22 cellular contexts compared by ENCODE assay signal in genomic region chr22:50400931-50401330, GRCh38. TPM values are rescaled to one million over a fixed set of nuclear protein-coding genes. Genes with fewer than 3 reads are reported as not detected.
DNase-seq lines count a peak whose midpoint lies in the region; ATAC-seq and TF ChIP-seq lines count a peak whose summit lies in the region.
"Had no signal": no experiment of that assay in that cellular context is flagged by ENCODE, and none has a peak within 500 bp of the region (broad histone marks: within the 10 kb centered on the region; RNA-seq: fewer than 3 reads in every experiment).

No MANE protein-coding gene starts in this region.

- TF ChIP-seq CTCF in spleen (IDR thresholded peaks at IDR 0.05 in 8 of 11, conservative IDR thresholded peaks at IDR 0.05 in 3 of 11) (no peak), colonic mucosa (IDR thresholded peaks at IDR 0.05) (no peak)

- H3K27ac ChIP-seq in spleen (peak overlapping the region in 5 of 8 donors; percentile 69 to 85 (median 82)), colonic mucosa (no peak overlapping the region)
- H3K27ac ChIP-seq: WERI-Rb-1 had no signal

- peaks cover 20 to 83% (median 42%) of the 10 kb centered on the region in 6 donors for H3K4me1 ChIP-seq in spleen
- H3K4me1 ChIP-seq in colonic mucosa, result peaks cover 6% of the 10 kb centered on the region

- H3K27ac Mint-ChIP-seq in activated T-cell treated with anti-CD3 and anti-CD28 coated beads, Interleukin-2, amount 50 U/mL, for 24 hours, result peak overlapping the region; percentile 59
- peak overlapping the region; percentile 92 for H3K27ac Mint-ChIP-seq in T-helper 17 cell
- peak overlapping the region; percentile 84 to 91 (median 88) for H3K27ac Mint-ChIP-seq in immature natural killer cell
- H3K27ac Mint-ChIP-seq: nephron progenitor cell had no signal

- H3K9me3 ChIP-seq in T-helper 17 cell (ENCODE audit: control insufficient read depth, low read length, poor library complexity, severe bottlenecking), result no peaks in the 10 kb centered on the region
- no peaks in the 10 kb centered on the region for H3K9me3 ChIP-seq in spleen
- H3K9me3 ChIP-seq in colonic mucosa, result no peaks in the 10 kb centered on the region
- H3K9me3 ChIP-seq: esophagus squamous epithelium had no signal

- intact Hi-C loops in spleen (cut with DNase I; ENCODE audit: low total_unique reads) (no loop called here), colonic mucosa (cut with DNase I) (no loop called here)

- no peak for ATAC-seq in T-helper 17 cell

- no peaks in the 10 kb centered on the region for H3K9me3 Mint-ChIP-seq in activated T-cell treated with anti-CD3 and anti-CD28 coated beads, Interleukin-2, amount 50 U/mL, for 24 hours
- H3K9me3 Mint-ChIP-seq in immature natural killer cell, result no peaks in the 10 kb centered on the region
- H3K9me3 Mint-ChIP-seq: CD4-positive, alpha-beta memory T cell; nephron progenitor cell had no signal

- DNase-seq in activated T-cell treated with anti-CD3 and anti-CD28 coated beads, Interleukin-2, amount 50 U/mL, for 24 hours, result no peak
- no peak for DNase-seq in activated T-cell treated with anti-CD3 and anti-CD28 coated beads, Interleukin-2, amount 50 U/mL, for 1 hour
- DNase-seq in T-helper 17 cell (no peak), immature natural killer cell (no peak), spleen (no peak), colonic mucosa (no peak), AG08395 (ENCODE audit: low spot score) (no peak), cerebellar cortex (ENCODE audit: low spot score) (no peak)
- DNase-seq: activated CD4-positive, alpha-beta T cell treated with anti-CD3 and anti-CD28 coated beads for 4 hours; CD4-positive, alpha-beta memory T cell; dermis blood vessel endothelial cell; esophagus squamous epithelium; foreskin melanocyte; H7; NCI-H1105; NCI-H1930; NCI-H510A treated with DMSO at 0.1 percent for 48 hours; nephron progenitor cell; SIG-M5; stimulated activated naive CD4-positive, alpha-beta T cell; T-helper 9 cell; WERI-Rb-1 had no signal

- TF ChIP-seq POLR2A in spleen (IDR thresholded peaks at IDR 0.05), result no peak

- peaks cover 63% of the 10 kb centered on the region for H3K36me3 Mint-ChIP-seq in activated T-cell treated with anti-CD3 and anti-CD28 coated beads, Interleukin-2, amount 50 U/mL, for 24 hours (ENCODE audit: low read depth)
- H3K36me3 Mint-ChIP-seq in T-helper 17 cell (ENCODE audit: low read depth) (no peaks in the 10 kb centered on the region), immature natural killer cell (peaks cover 0 to 3% (median 0%) of the 10 kb centered on the region in 3 donors)

- H3K27me3 Mint-ChIP-seq in activated T-cell treated with anti-CD3 and anti-CD28 coated beads, Interleukin-2, amount 50 U/mL, for 24 hours, result no peaks in the 10 kb centered on the region
- no peaks in the 10 kb centered on the region for H3K27me3 Mint-ChIP-seq in T-helper 17 cell
- peaks cover 0 to 5% (median 0%) of the 10 kb centered on the region in 3 donors for H3K27me3 Mint-ChIP-seq in immature natural killer cell (ENCODE audit: low read depth in 3 of 3)
- H3K27me3 Mint-ChIP-seq: CD4-positive, alpha-beta memory T cell had no signal

- peaks cover 26% of the 10 kb centered on the region for H3K4me1 Mint-ChIP-seq in activated T-cell treated with anti-CD3 and anti-CD28 coated beads, Interleukin-2, amount 50 U/mL, for 24 hours (ENCODE audit: low read depth)
- H3K4me1 Mint-ChIP-seq in T-helper 17 cell, result peaks cover 22% of the 10 kb centered on the region
- peaks cover 48 to 67% of the 10 kb centered on the region in 2 donors for H3K4me1 Mint-ChIP-seq in immature natural killer cell

- WGBS in spleen, 5 donors, result 95 to 98% (median 98%) methylated on average over 5 of the region's 5 CpGs

- no peak overlapping the region for H3K9ac ChIP-seq in colonic mucosa (ENCODE audit: low read depth in 2 of 2, low read length in 2 of 2)

- H3K4me3 Mint-ChIP-seq in activated T-cell treated with anti-CD3 and anti-CD28 coated beads, Interleukin-2, amount 50 U/mL, for 24 hours, result no peak overlapping the region
- H3K4me3 Mint-ChIP-seq in T-helper 17 cell (no peak overlapping the region), immature natural killer cell (peak overlapping the region in 2 of 5 donors; percentile 24 to 30)
- H3K4me3 Mint-ChIP-seq: nephron progenitor cell had no signal

- H3K36me3 ChIP-seq in spleen (peaks cover 0 to 73% (median 6%) of the 10 kb centered on the region in 6 donors), colonic mucosa (no peaks in the 10 kb centered on the region)

- H3K27me3 ChIP-seq in spleen (replicated peaks in 1 of 7) (no peaks in the 10 kb centered on the region), colonic mucosa (no peaks in the 10 kb centered on the region)
- H3K27me3 ChIP-seq: esophagus squamous epithelium had no signal

- H3K4me3 ChIP-seq in spleen (no peak overlapping the region), colonic mucosa (no peak overlapping the region)
- H3K4me3 ChIP-seq: esophagus squamous epithelium had no signal

RNA-seq across cellular contexts. Expression of gene PPP6R2, which starts 57.8 kb away (rescaled TPM):
- total RNA-seq in T-helper 17 cell (10 to 100 TPM; 62.1 to 63.7 TPM), spleen (10 to 100 TPM; 54.0 to 76.2 (median 64.7) TPM), colonic mucosa (10 to 100 TPM; 34.1 to 55.9 TPM)
- polyA plus RNA-seq in immature natural killer cell (10 to 100 TPM; 13.5 to 43.5 (median 19.6) TPM), spleen (10 to 100 TPM; 23.6 to 48.7 (median 27.8) TPM)
